Comparison of ENCODE assay signal across 6 cellular contexts in the genomic region with DNA sequence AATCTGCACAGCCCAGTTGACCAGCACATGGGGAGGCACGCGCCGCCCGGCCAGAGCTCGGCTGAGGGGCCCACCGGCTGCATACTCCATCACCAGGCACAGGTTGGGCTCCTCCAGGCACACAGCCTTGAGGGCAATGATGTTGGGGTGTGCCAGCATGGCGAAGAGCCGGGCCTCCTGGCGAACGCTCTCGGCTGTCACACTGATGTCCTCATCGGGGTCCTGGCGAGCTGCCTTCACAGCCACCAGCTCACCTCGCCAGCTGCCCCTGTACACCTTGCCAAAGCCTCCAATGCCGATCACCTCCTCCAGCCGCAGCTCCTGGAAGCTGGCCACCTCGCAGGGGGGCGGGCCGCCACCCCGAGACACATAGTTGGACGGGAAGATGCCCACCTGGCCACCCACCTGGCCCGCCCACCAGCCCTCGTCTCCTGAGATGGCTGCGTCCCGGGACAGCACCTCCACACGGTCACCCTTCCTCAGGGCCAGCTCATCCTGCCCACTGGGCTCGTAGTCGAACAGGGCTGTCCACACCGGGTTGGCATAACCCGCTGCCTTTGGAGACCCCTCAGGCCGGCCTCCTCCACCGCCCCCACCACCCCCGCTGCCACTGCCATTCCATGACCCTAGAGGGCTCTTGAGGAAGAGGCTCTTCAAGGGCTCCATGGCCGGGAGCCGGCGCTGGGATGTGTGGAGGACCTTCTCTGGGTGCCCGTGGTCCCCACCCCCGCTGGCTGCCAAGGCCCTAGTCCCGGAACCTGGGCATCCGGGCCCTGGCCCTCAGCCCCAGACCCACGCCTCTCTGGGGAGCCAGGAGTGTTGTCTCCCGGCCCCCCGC. TPM values are rescaled to one million over a fixed set of nuclear protein-coding genes. Genes with fewer than 3 reads are reported as not detected.
DNase-seq lines count a peak whose midpoint lies in the region; ATAC-seq, FAIRE-seq and TF ChIP-seq lines count a peak whose summit lies in the region.

No MANE protein-coding gene starts in this region.

- POLR2A ChIA-PET in GM12878 (lab: Charles Lee): interaction anchor here (0.5 to 5.0 kb wide), 13 partner anchors 9 to 277 kb away, joined by 3 to 34 read pairs (median 4); a partner anchor contains a TSS
- POLR2A ChIA-PET in naive thymus-derived CD4-positive, alpha-beta T cell (lab: Charles Lee): interaction anchor here (0.5 to 6.7 kb wide), 17 partner anchors 13 to 247 kb away, joined by 3 to 52 read pairs (median 8); a partner anchor contains a TSS

- peak overlapping the region; percentile 93 for H3K4me2 ChIP-seq in GM12878 (ENCODE audit: control insufficient read depth, insufficient read depth)

- no peak for TF ChIP-seq CTCF in GM12878 (IDR thresholded peaks at IDR 0.05 in 2 of 3, conservative IDR thresholded peaks at IDR 0.05 in 1 of 3; ENCODE audit: control insufficient read depth in 2 of 3, extremely low read depth in 1 of 3, insufficient read depth in 1 of 3, low read depth in 3 of 3, low read length in 3 of 3)

- H3K27ac Mint-ChIP-seq in naive thymus-derived CD4-positive, alpha-beta T cell: peak overlapping the region in 8 of 9 donors; percentile 54 to 96 (median 85)

- no peak for FAIRE-seq in GM12878 (lab: Jason Lieb, UNC)
- FAIRE-seq in frontal cortex (lab: Jason Lieb, UNC): no peak

- peak overlapping the region; percentile 93 to 99 (median 97) for H3K4me3 Mint-ChIP-seq in naive thymus-derived CD4-positive, alpha-beta T cell

- peak overlapping the region; percentile 58 for H3K9ac ChIP-seq in HUES6 (ENCODE audit: low read length)
- peak overlapping the region; percentile 85 for H3K9ac ChIP-seq in GM12878 (ENCODE audit: control insufficient read depth, insufficient read depth, low read length)

- peak overlapping the region; percentile 63 for H3K27ac ChIP-seq in HUES6 (ENCODE audit: low read depth, low read length)
- H3K27ac ChIP-seq in GM12878 (ENCODE audit: control insufficient read depth, insufficient read depth): peak overlapping the region; percentile 91
- H3K27ac ChIP-seq in naive thymus-derived CD4-positive, alpha-beta T cell (ENCODE audit: low read depth, low read length): peak overlapping the region; percentile 98

- peaks cover 0 to 4% (median 0%) of the 10 kb centered on the region in 11 donors for H3K9me3 Mint-ChIP-seq in naive thymus-derived CD4-positive, alpha-beta T cell

- H3K4me3 ChIP-seq in HUES6 (ENCODE audit: low read depth, low read length): peak overlapping the region; percentile 75
- peak overlapping the region; percentile 99 for H3K4me3 ChIP-seq in GM12878
- H3K4me3 ChIP-seq in naive thymus-derived CD4-positive, alpha-beta T cell (ENCODE audit: low read length): peak overlapping the region; percentile 89

- TF ChIP-seq RAD21 in GM12878 (IDR thresholded peaks at IDR 0.05; ENCODE audit: insufficient read depth, low read depth, low read length): no peak

- peaks cover 17% of the 10 kb centered on the region for H3K36me3 ChIP-seq in HUES6 (ENCODE audit: control insufficient read depth, insufficient read depth, low read length)
- peaks cover 6 to 11% of the 10 kb centered on the region in 2 experiments; a peak in 3 of 4 replicates for H3K36me3 ChIP-seq in GM12878 (ENCODE audit: control insufficient read depth in 2 of 2, insufficient read depth in 2 of 2, low read length in 1 of 2)
- peaks cover 3 to 51% (median 12%) of the 10 kb centered on the region in 3 experiments for H3K36me3 ChIP-seq in naive thymus-derived CD4-positive, alpha-beta T cell (ENCODE audit: control insufficient read depth in 2 of 3, insufficient read depth in 3 of 3, low read length in 3 of 3)

- DNase-seq in GM12878 (ENCODE audit: low read depth, low spot score) (no peak), frontal cortex (ENCODE audit: low spot score in 2 of 2) (no peak), foreskin melanocyte (no peak), NCI-H146 (lab: John Stamatoyannopoulos, UW) (no peak)
- DNase-seq in naive thymus-derived CD4-positive, alpha-beta T cell: peak in 2 of 9 donors; percentile 32 to 45

- H3K4me1 Mint-ChIP-seq in naive thymus-derived CD4-positive, alpha-beta T cell: peaks cover 40 to 67% (median 52%) of the 10 kb centered on the region in 7 donors

- TF ChIP-seq POLR2A in GM12878 (IDR thresholded peaks at IDR 0.05; ENCODE audit: low read depth, low read length): 0 out of 2 replicates have a peak, but pooled peaks have one; percentile 15

- no peak; the same call in 2 of the 3 replicates for ATAC-seq in GM12878
- ATAC-seq in naive thymus-derived CD4-positive, alpha-beta T cell: no peak

- CTCF ChIA-PET in GM12878 (lab: Yijun Ruan, JAX): interaction anchor here (0.6 to 3.8 kb wide), 6 partner anchors 13 to 197 kb away, joined by 3 to 35 read pairs (median 7); no protein-coding TSS in a partner anchor
- CTCF ChIA-PET in naive thymus-derived CD4-positive, alpha-beta T cell (lab: Charles Lee): interaction anchor here (0.7 to 2.6 kb wide), 5 partner anchors 20 to 271 kb away, joined by 3 to 12 read pairs (median 4); a partner anchor contains a TSS

- H3K36me3 Mint-ChIP-seq in naive thymus-derived CD4-positive, alpha-beta T cell: peaks cover 0 to 15% (median 6%) of the 10 kb centered on the region in 5 donors

- peaks cover 0 to 6% (median 0%) of the 10 kb centered on the region in 5 donors for H3K27me3 Mint-ChIP-seq in naive thymus-derived CD4-positive, alpha-beta T cell

- H2AFZ ChIP-seq in GM12878 (ENCODE audit: control insufficient read depth, low read depth, low read length): no peak overlapping the region

- no TSS peak for BruUV-seq in GM12878 (replicated peaks; lab: Mats Ljungman, UMichigan)

- H3K27me3 ChIP-seq in HUES6 (ENCODE audit: control insufficient read depth, insufficient read depth, low read length) (no peaks in the 10 kb centered on the region), GM12878 (replicated peaks in 1 of 2; ENCODE audit: control insufficient read depth in 2 of 2, insufficient read depth in 2 of 2, low read length in 1 of 2) (no peaks in the 10 kb centered on the region)
- H3K27me3 ChIP-seq in naive thymus-derived CD4-positive, alpha-beta T cell (ENCODE audit: control insufficient read depth in 2 of 2, insufficient read depth in 2 of 2, low read length in 2 of 2): no peaks in the 10 kb centered on the region

- in situ Hi-C loops in GM12878 (cut with MboI): no loop called here

- no peak for TF ChIP-seq EP300 in GM12878 (IDR thresholded peaks at IDR 0.05; ENCODE audit: borderline replicate concordance in 1 of 2, control insufficient read depth in 1 of 2, low read depth in 2 of 2, low read length in 2 of 2)

- 17% methylated on average over 39 of the region's 43 CpGs for WGBS in GM12878 (ENCODE audit: insufficient coverage, insufficient replicate concordance, low lambda C conversion rate, missing lambda C conversion rate)

- H3K4me1 ChIP-seq in HUES6 (ENCODE audit: control insufficient read depth, insufficient read depth, low read length): peaks cover 26% of the 10 kb centered on the region
- H3K4me1 ChIP-seq in GM12878 (ENCODE audit: control insufficient read depth, insufficient read depth, low read length): peaks cover 24% of the 10 kb centered on the region
- peaks cover 47 to 55% of the 10 kb centered on the region in 2 donors for H3K4me1 ChIP-seq in naive thymus-derived CD4-positive, alpha-beta T cell (ENCODE audit: control insufficient read depth in 2 of 2, insufficient read depth in 2 of 2, low read length in 2 of 2)

- RAD21 ChIA-PET in GM12878 (lab: Charles Lee; ENCODE audit: unreplicated experiment): interaction anchor here (1.0 to 4.0 kb wide), 9 partner anchors 19 to 72 kb away, joined by 3 to 36 read pairs (median 5); a partner anchor contains a TSS

- H3K9me3 ChIP-seq in HUES6 (ENCODE audit: control insufficient read depth, insufficient read depth, low read depth, low read length) (no peaks in the 10 kb centered on the region), GM12878 (replicated peaks; ENCODE audit: control insufficient read depth, insufficient read depth, low read length) (no peaks in the 10 kb centered on the region)
- H3K9me3 ChIP-seq in naive thymus-derived CD4-positive, alpha-beta T cell (ENCODE audit: control insufficient read depth in 2 of 3, low read length in 3 of 3): no peaks in the 10 kb centered on the region

- SMC1A ChIA-PET in GM12878 (lab: Charles Lee; ENCODE audit: uncharacterized antibody, unreplicated experiment): interaction anchor here (0.9 to 3.0 kb wide), 4 partner anchors 24 to 193 kb away, joined by 3 to 21 read pairs (median 4); no protein-coding TSS in a partner anchor

- intact Hi-C loops in GM12878 (cut with micrococcal nuclease; ENCODE audit: unreplicated experiment): loop anchor here (5.0 kb wide), 1 partner anchor 736 kb away; a partner anchor contains a TSS
- intact Hi-C loops in naive thymus-derived CD4-positive, alpha-beta T cell (cut with micrococcal nuclease): no loop called here

- peaks cover 74% of the 10 kb centered on the region for H3K79me2 ChIP-seq in GM12878 (ENCODE audit: control insufficient read depth, insufficient read depth, low read length)

- H4K20me1 ChIP-seq in GM12878 (ENCODE audit: control insufficient read depth, insufficient read depth): no peaks in the 10 kb centered on the region; the same call in 1 of the 2 replicates

RNA-seq across cellular contexts. Expression of a gene that starts 0.7 kb away (rescaled TPM):
- total RNA-seq in GM12878 (2013; cell fraction: nucleolus; rRNA removed): 95.3 and 109 TPM in 2 replicates
- total RNA-seq in GM12878 (2014; rRNA removed) (37.4 and 39.9 TPM in 2 replicates), GM12878 (2014; rRNA removed; fragmentation: Illumina TruSeq; extraction: Trizol) (13.6 and 15.1 TPM in 2 replicates), GM12878 (2021) (62.6 and 64.7 TPM in 2 replicates), frontal cortex (6.9 TPM)
- polyA plus RNA-seq in GM12878 (2011; ENCODE audit: low read depth): 8.2 TPM
- polyA plus RNA-seq in GM12878 (2011; rRNA removed) (17.0 and 27.9 TPM in 2 replicates), GM12878 (2014; fragmentation: Illumina TruSeq; extraction: Trizol) (6.6 and 14.0 TPM in 2 replicates), GM12878 (2014; fragmentation: Nextera tagmentation; extraction: Ambion mirVana) (1 to 10 TPM; 1.5 to 1.9 TPM), GM12878 (2014; rRNA removed) (51.8 and 58.7 TPM in 2 replicates), GM12878 (2016; fragmentation: Nextera tagmentation; extraction: Ambion mirVana) (10 to 100 TPM; 22.1 to 27.3 TPM)
- 43.4 and 59.7 TPM in 2 replicates for polyA plus RNA-seq in GM12878 (2011; cell fraction: cytosol; rRNA removed)
- polyA plus RNA-seq in GM12878 (2011; cell fraction: nucleus; rRNA removed): 80.4 and 99.7 TPM in 2 replicates
- polyA plus RNA-seq in GM12878 (2012): 29.2 and 38.0 TPM in 2 replicates
- 31.5 and 53.3 TPM in 2 replicates for polyA minus RNA-seq in GM12878 (2011; rRNA and poly(A)+ RNA removed)
- polyA minus RNA-seq in GM12878 (2011; cell fraction: cytosol; rRNA and poly(A)+ RNA removed): 23.3 and 23.7 TPM in 2 replicates
- polyA minus RNA-seq in GM12878 (2011; cell fraction: nucleus; rRNA and poly(A)+ RNA removed): 31.8 and 54.0 TPM in 2 replicates
- total RNA-seq in naive thymus-derived CD4-positive, alpha-beta T cell: 10 to 100 TPM; 63.3 to 91.1 (median 88.2) TPM
- 10 to 100 TPM; 12.1 to 21.6 TPM for polyA plus RNA-seq in naive thymus-derived CD4-positive, alpha-beta T cell

RNA-seq across cellular contexts. Expression of a gene that starts 2.3 kb away (rescaled TPM):
- total RNA-seq in GM12878 (2013; cell fraction: nucleolus; rRNA removed): 38.1 and 44.3 TPM in 2 replicates
- total RNA-seq in GM12878 (2014; rRNA removed): 14.0 and 19.9 TPM in 2 replicates
- 5.4 and 7.3 TPM in 2 replicates for total RNA-seq in GM12878 (2014; rRNA removed; fragmentation: Illumina TruSeq; extraction: Trizol)
- total RNA-seq in GM12878 (2021): 39.0 and 46.6 TPM in 2 replicates
- 8.1 TPM for polyA plus RNA-seq in GM12878 (2011; ENCODE audit: low read depth)
- polyA plus RNA-seq in GM12878 (2011; rRNA removed): 2.9 and 8.2 TPM in 2 replicates
- 19.6 and 23.7 TPM in 2 replicates for polyA plus RNA-seq in GM12878 (2011; cell fraction: cytosol; rRNA removed)
- polyA plus RNA-seq in GM12878 (2011; cell fraction: nucleus; rRNA removed): 93.1 and 120 TPM in 2 replicates
- polyA plus RNA-seq in GM12878 (2012): 16.6 and 21.0 TPM in 2 replicates
- polyA plus RNA-seq in GM12878 (2014; fragmentation: Illumina TruSeq; extraction: Trizol): 1.7 and 8.6 TPM in 2 replicates
- under 1 TPM; 0.03 to 0.15 TPM for polyA plus RNA-seq in GM12878 (2014; fragmentation: Nextera tagmentation; extraction: Ambion mirVana)
- polyA plus RNA-seq in GM12878 (2014; rRNA removed): 34.1 and 40.2 TPM in 2 replicates
- polyA plus RNA-seq in GM12878 (2016; fragmentation: Nextera tagmentation; extraction: Ambion mirVana): 10 to 100 TPM in 1 of 2 experiments, 1 to 10 TPM in 1; 6.8 to 10.3 TPM
- polyA minus RNA-seq in GM12878 (2011; rRNA and poly(A)+ RNA removed): 12.1 and 24.9 TPM in 2 replicates
- polyA minus RNA-seq in GM12878 (2011; cell fraction: cytosol; rRNA and poly(A)+ RNA removed): 17.2 and 18.4 TPM in 2 replicates
- polyA minus RNA-seq in GM12878 (2011; cell fraction: nucleus; rRNA and poly(A)+ RNA removed): 29.3 and 54.2 TPM in 2 replicates
- total RNA-seq in naive thymus-derived CD4-positive, alpha-beta T cell: 10 to 100 TPM; 50.4 to 64.9 (median 56.6) TPM
- polyA plus RNA-seq in naive thymus-derived CD4-positive, alpha-beta T cell: 1 to 10 TPM; 2.2 to 7.9 TPM
- 7.7 TPM for total RNA-seq in frontal cortex

RNA-seq across cellular contexts. Expression of a gene that starts 17.7 kb away (rescaled TPM):
- 0.42 and 0.67 TPM in 2 replicates for total RNA-seq in GM12878 (2013; cell fraction: nucleolus; rRNA removed)
- total RNA-seq in GM12878 (2014; rRNA removed) (0.16 and 0.23 TPM in 2 replicates), GM12878 (2014; rRNA removed; fragmentation: Illumina TruSeq; extraction: Trizol) (not detected in 2 replicates), GM12878 (2021) (0.29 and 0.54 TPM in 2 replicates), frontal cortex (not detected)
- not detected for polyA plus RNA-seq in GM12878 (2011; ENCODE audit: low read depth)
- polyA plus RNA-seq in GM12878 (2011; rRNA removed) (not detected in 2 replicates), GM12878 (2014; fragmentation: Illumina TruSeq; extraction: Trizol) (not detected in 2 replicates), GM12878 (2014; fragmentation: Nextera tagmentation; extraction: Ambion mirVana) (under 1 TPM in 1 of 2 experiments, not detected in 1; 0.11 TPM), GM12878 (2014; rRNA removed) (0.15 TPM in 1 of 2 replicates, not detected in the other), GM12878 (2016; fragmentation: Nextera tagmentation; extraction: Ambion mirVana) (not detected)
- 0.08 TPM in 1 of 2 replicates, not detected in the other for polyA plus RNA-seq in GM12878 (2011; cell fraction: cytosol; rRNA removed)
- polyA plus RNA-seq in GM12878 (2011; cell fraction: nucleus; rRNA removed): 0.16 and 0.46 TPM in 2 replicates
- polyA plus RNA-seq in GM12878 (2012): 0.08 and 0.80 TPM in 2 replicates
- 1.4 TPM in 1 of 2 replicates, not detected in the other for polyA minus RNA-seq in GM12878 (2011; rRNA and poly(A)+ RNA removed)
- polyA minus RNA-seq in GM12878 (2011; cell fraction: cytosol; rRNA and poly(A)+ RNA removed): not detected in 2 replicates
- not detected in 2 replicates for polyA minus RNA-seq in GM12878 (2011; cell fraction: nucleus; rRNA and poly(A)+ RNA removed)
- total RNA-seq in naive thymus-derived CD4-positive, alpha-beta T cell: 1 to 10 TPM; 2.1 to 9.2 (median 4.8) TPM
- polyA plus RNA-seq in naive thymus-derived CD4-positive, alpha-beta T cell: under 1 TPM in 1 of 2 donors, not detected in 1; 0.25 TPM

RNA-seq across cellular contexts. Expression of a gene that starts 24.6 kb away (rescaled TPM):
- 136 and 145 TPM in 2 replicates for total RNA-seq in GM12878 (2013; cell fraction: nucleolus; rRNA removed)
- total RNA-seq in GM12878 (2014; rRNA removed) (51.7 and 61.2 TPM in 2 replicates), GM12878 (2014; rRNA removed; fragmentation: Illumina TruSeq; extraction: Trizol) (26.9 and 34.2 TPM in 2 replicates), GM12878 (2021) (132 and 139 TPM in 2 replicates), frontal cortex (3.7 TPM)
- polyA plus RNA-seq in GM12878 (2011; ENCODE audit: low read depth): 14.6 TPM
- polyA plus RNA-seq in GM12878 (2011; rRNA removed) (24.0 and 64.1 TPM in 2 replicates), GM12878 (2014; fragmentation: Illumina TruSeq; extraction: Trizol) (4.9 and 16.0 TPM in 2 replicates), GM12878 (2014; fragmentation: Nextera tagmentation; extraction: Ambion mirVana) (1 to 10 TPM; 1.0 to 5.5 TPM), GM12878 (2014; rRNA removed) (64.2 and 66.8 TPM in 2 replicates), GM12878 (2016; fragmentation: Nextera tagmentation; extraction: Ambion mirVana) (10 to 100 TPM; 18.3 to 32.7 TPM)
- 72.9 and 124 TPM in 2 replicates for polyA plus RNA-seq in GM12878 (2011; cell fraction: cytosol; rRNA removed)
- 436 and 511 TPM in 2 replicates for polyA plus RNA-seq in GM12878 (2011; cell fraction: nucleus; rRNA removed)
- polyA plus RNA-seq in GM12878 (2012): 69.0 and 88.3 TPM in 2 replicates
- polyA minus RNA-seq in GM12878 (2011; rRNA and poly(A)+ RNA removed): 131 and 204 TPM in 2 replicates
- polyA minus RNA-seq in GM12878 (2011; cell fraction: cytosol; rRNA and poly(A)+ RNA removed): 70.8 and 88.3 TPM in 2 replicates
- 87.9 and 144 TPM in 2 replicates for polyA minus RNA-seq in GM12878 (2011; cell fraction: nucleus; rRNA and poly(A)+ RNA removed)
- total RNA-seq in naive thymus-derived CD4-positive, alpha-beta T cell: 100 to 1,000 TPM; 145 to 249 (median 198) TPM
- polyA plus RNA-seq in naive thymus-derived CD4-positive, alpha-beta T cell: 100 to 1,000 TPM in 1 of 2 donors, 10 to 100 TPM in 1; 90.3 to 184 TPM

RNA-seq across cellular contexts. Expression of a gene that starts 37.5 kb away (rescaled TPM):
- total RNA-seq in GM12878 (2013; cell fraction: nucleolus; rRNA removed): 101 and 114 TPM in 2 replicates
- total RNA-seq in GM12878 (2014; rRNA removed) (63.3 and 74.6 TPM in 2 replicates), GM12878 (2014; rRNA removed; fragmentation: Illumina TruSeq; extraction: Trizol) (32.9 and 37.1 TPM in 2 replicates), GM12878 (2021) (90.7 and 92.7 TPM in 2 replicates), frontal cortex (8.6 TPM)
- 22.5 TPM for polyA plus RNA-seq in GM12878 (2011; ENCODE audit: low read depth)
- polyA plus RNA-seq in GM12878 (2011; rRNA removed) (21.5 and 28.4 TPM in 2 replicates), GM12878 (2014; fragmentation: Illumina TruSeq; extraction: Trizol) (34.3 and 39.8 TPM in 2 replicates), GM12878 (2014; fragmentation: Nextera tagmentation; extraction: Ambion mirVana) (under 1 TPM; 0.06 to 0.09 TPM), GM12878 (2014; rRNA removed) (99.4 and 117 TPM in 2 replicates), GM12878 (2016; fragmentation: Nextera tagmentation; extraction: Ambion mirVana) (10 to 100 TPM; 15.5 to 18.9 TPM)
- polyA plus RNA-seq in GM12878 (2011; cell fraction: cytosol; rRNA removed): 37.0 and 59.7 TPM in 2 replicates
- polyA plus RNA-seq in GM12878 (2011; cell fraction: nucleus; rRNA removed): 195 and 323 TPM in 2 replicates
- 52.1 and 68.8 TPM in 2 replicates for polyA plus RNA-seq in GM12878 (2012)
- 22.7 and 40.4 TPM in 2 replicates for polyA minus RNA-seq in GM12878 (2011; rRNA and poly(A)+ RNA removed)
- 33.2 and 33.8 TPM in 2 replicates for polyA minus RNA-seq in GM12878 (2011; cell fraction: cytosol; rRNA and poly(A)+ RNA removed)
- 24.8 and 46.7 TPM in 2 replicates for polyA minus RNA-seq in GM12878 (2011; cell fraction: nucleus; rRNA and poly(A)+ RNA removed)
- total RNA-seq in naive thymus-derived CD4-positive, alpha-beta T cell: 100 to 1,000 TPM; 108 to 207 (median 128) TPM
- polyA plus RNA-seq in naive thymus-derived CD4-positive, alpha-beta T cell: 10 to 100 TPM; 12.3 to 14.2 TPM
